ENCODE assay signal across 22 cellular contexts in the genomic region with DNA sequence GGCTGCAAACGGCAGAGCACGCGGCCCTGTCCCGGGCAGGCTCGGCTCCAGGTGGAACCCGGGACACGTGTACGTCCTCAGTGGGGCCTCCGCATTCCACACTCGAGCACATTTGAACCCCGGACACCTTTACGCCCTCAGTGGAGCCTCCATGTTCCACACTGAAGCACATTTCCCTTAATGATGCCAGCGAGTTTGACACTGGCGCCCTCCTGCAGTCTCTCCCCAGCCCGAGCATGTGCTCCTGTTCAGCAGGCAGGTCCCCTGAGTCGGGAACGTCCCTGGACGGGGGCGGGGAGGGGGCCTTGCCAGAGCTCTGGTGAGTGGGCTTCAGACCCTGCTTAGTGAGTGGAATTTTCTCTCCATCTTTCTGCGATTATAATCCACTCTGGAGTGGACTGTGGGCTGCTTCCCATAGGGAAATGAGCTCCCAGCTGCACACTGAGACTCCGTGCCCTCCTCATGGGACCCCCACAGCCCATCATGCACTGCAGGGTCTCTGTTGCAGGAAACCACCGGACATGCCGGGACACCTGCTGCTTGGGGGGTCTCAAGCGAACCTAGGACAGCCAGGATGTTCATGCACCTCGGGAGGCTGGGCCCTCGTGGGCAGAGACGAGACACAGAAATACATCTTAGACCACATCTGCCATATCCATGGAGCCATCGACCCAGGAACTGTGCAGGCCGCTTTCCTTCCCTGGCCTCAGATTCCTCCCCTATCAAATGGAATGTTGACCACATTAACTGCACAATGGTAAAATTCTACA.
"Had no signal": no experiment of that assay in that cellular context is flagged by ENCODE, and none has a peak within 500 bp of the region (broad histone marks: within the 10 kb centered on the region; RNA-seq: fewer than 3 reads in every experiment).

No MANE protein-coding gene starts in this region.

- ATAC-seq: left lobe of liver; natural killer cell treated with Interleukin-12 subunit alpha and Interleukin-12 subunit beta and Interleukin-15 and Interleukin-18, amount 100 ng/mL, for 72 hours; sciatic nerve; SK-N-SH treated with all-trans-retinoic acid at 6 μM for 48 hours; T-cell had no signal

- H3K27ac Mint-ChIP-seq: activated naive CD4-positive, alpha-beta T cell treated with anti-CD3 and anti-CD28 coated beads, Interleukin-2, amount 10 ng/mL, durations not matched to agents 7 days and 5 days; activated T-cell treated with anti-CD3 and anti-CD28 coated beads, Interleukin-2, amount 50 U/mL, for 72 hours; immature natural killer cell; mesothelial cell of epicardium; natural killer cell treated with Interleukin-12 subunit alpha and Interleukin-12 subunit beta and Interleukin-15 and Interleukin-18, amount 100 ng/mL, for 72 hours; T-cell; type B pancreatic cell had no signal

- H3K9me3 ChIP-seq: thoracic aorta had no signal

- H3K4me1 Mint-ChIP-seq: activated naive CD4-positive, alpha-beta T cell treated with anti-CD3 and anti-CD28 coated beads, Interleukin-2, amount 10 ng/mL, durations not matched to agents 7 days and 5 days; immature natural killer cell; T-cell had no signal

- H3K4me2 ChIP-seq: hepatocyte, smooth muscle cell had no signal

- H3K79me2 ChIP-seq: hepatocyte had no signal

- H3K36me3 ChIP-seq: thoracic aorta had no signal

- H3K4me3 Mint-ChIP-seq: activated naive CD4-positive, alpha-beta T cell treated with anti-CD3 and anti-CD28 coated beads, Interleukin-2, amount 10 ng/mL, durations not matched to agents 7 days and 5 days; activated T-cell treated with anti-CD3 and anti-CD28 coated beads, Interleukin-2, amount 50 U/mL, for 72 hours; immature natural killer cell; mesothelial cell of epicardium; natural killer cell treated with Interleukin-12 subunit alpha and Interleukin-12 subunit beta and Interleukin-15 and Interleukin-18, amount 100 ng/mL, for 72 hours; T-cell; type B pancreatic cell had no signal

- H3K4me3 ChIP-seq: hepatocyte, lung, smooth muscle cell, thoracic aorta had no signal

- H3K27ac ChIP-seq: hepatocyte, thoracic aorta had no signal

- DNase-seq: activated effector memory CD4-positive, alpha-beta T cell treated with anti-CD3 and anti-CD28 coated beads, Interleukin-2, amount 50 U/mL, for 16 hours; activated naive CD4-positive, alpha-beta T cell treated with anti-CD3 and anti-CD28 coated beads, Interleukin-2, amount 10 ng/mL, durations not matched to agents 7 days and 5 days; activated T-cell treated with anti-CD3 and anti-CD28 coated beads, Interleukin-2, amount 50 U/mL, for 72 hours; amygdala; cerebellar nuclear complex; foreskin melanocyte; glutamatergic neuron; immature natural killer cell; stimulated activated CD4-positive, alpha-beta T cell treated with anti-CD3 and anti-CD28 coated beads, Interleukin-2, amount 100 ng/mL, for 48 hours; stimulated activated CD8-positive, alpha-beta memory T cell treated with anti-CD3 and anti-CD28 coated beads, Interleukin-4, amount 100 ng/mL, for 48 hours; stimulated activated naive CD4-positive, alpha-beta T cell; T-cell had no signal

- H3K36me3 Mint-ChIP-seq: activated naive CD4-positive, alpha-beta T cell treated with anti-CD3 and anti-CD28 coated beads, Interleukin-2, amount 10 ng/mL, durations not matched to agents 7 days and 5 days; immature natural killer cell; mesothelial cell of epicardium; natural killer cell treated with Interleukin-12 subunit alpha and Interleukin-12 subunit beta and Interleukin-15 and Interleukin-18, amount 100 ng/mL, for 72 hours; T-cell; type B pancreatic cell had no signal

- H2AFZ ChIP-seq: hepatocyte had no signal

- H3K9me3 Mint-ChIP-seq: activated naive CD4-positive, alpha-beta T cell treated with anti-CD3 and anti-CD28 coated beads, Interleukin-2, amount 10 ng/mL, durations not matched to agents 7 days and 5 days; activated T-cell treated with anti-CD3 and anti-CD28 coated beads, Interleukin-2, amount 50 U/mL, for 72 hours; immature natural killer cell; mesothelial cell of epicardium; natural killer cell treated with Interleukin-12 subunit alpha and Interleukin-12 subunit beta and Interleukin-15 and Interleukin-18, amount 100 ng/mL, for 72 hours; T-cell; type B pancreatic cell had no signal
